22 cellular contexts compared by ENCODE assay signal in the genomic region with DNA sequence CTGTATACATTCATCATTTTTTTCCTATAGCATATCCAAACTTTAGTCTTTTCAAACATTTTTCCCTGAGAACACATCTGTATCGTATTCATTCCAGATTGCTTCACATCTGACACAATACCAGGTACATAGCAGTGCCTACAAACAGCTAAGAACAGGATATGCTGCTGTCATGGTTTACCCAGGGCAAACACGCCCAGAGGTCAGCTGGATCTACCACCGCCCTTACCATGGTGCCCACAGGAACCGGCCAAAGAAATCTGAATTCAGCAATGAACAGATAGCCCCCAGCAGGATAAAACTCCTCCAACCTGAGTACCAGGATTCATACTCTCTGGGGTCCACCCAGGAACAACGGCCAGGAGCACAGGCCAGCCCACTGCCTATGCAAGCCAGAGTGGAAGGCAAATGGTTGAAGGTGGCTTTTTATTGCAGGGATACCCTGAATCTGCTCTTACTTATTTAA. TPM values are rescaled to one million over a fixed set of nuclear protein-coding genes. Genes with fewer than 3 reads are reported as not detected.
DNase-seq lines count a peak whose midpoint lies in the region; ATAC-seq and TF ChIP-seq lines count a peak whose summit lies in the region.
"Had no signal": no experiment of that assay in that cellular context is flagged by ENCODE, and none has a peak within 500 bp of the region (broad histone marks: within the 10 kb centered on the region; RNA-seq: fewer than 3 reads in every experiment).

No MANE protein-coding gene starts in this region.

- TF ChIP-seq CTCF in left ventricle myocardium inferior (IDR thresholded peaks at IDR 0.05; ENCODE audit: borderline replicate concordance) (no peak), heart left ventricle (IDR thresholded peaks at IDR 0.05) (no peak), fibroblast of villous mesenchyme (IDR thresholded peaks at IDR 0.05; ENCODE audit: insufficient read depth, low read depth, low read length) (no peak), neural crest cell (conservative IDR thresholded peaks at IDR 0.05) (no peak), upper lobe of right lung (IDR thresholded peaks at IDR 0.05) (no peak), GM10248 (IDR thresholded peaks at IDR 0.05; ENCODE audit: control extremely low read depth, extremely low read depth, low read depth, missing control alignments) (no peak)

- POLR2A ChIA-PET in GM10248 (lab: Yijun Ruan, JAX): no interaction called here

- peak overlapping the region; percentile 54 for H3K4me3 Mint-ChIP-seq in neural crest cell
- H3K4me3 Mint-ChIP-seq: CD4-positive, CD25-positive, alpha-beta regulatory T cell had no signal

- peaks cover 2% of the 10 kb centered on the region for H3K36me3 Mint-ChIP-seq in neural crest cell (ENCODE audit: low read depth)
- H3K36me3 Mint-ChIP-seq: CD4-positive, CD25-positive, alpha-beta regulatory T cell had no signal

- peak; percentile 0 for DNase-seq in left ventricle myocardium inferior
- no peak for DNase-seq in heart left ventricle
- DNase-seq in fibroblast of villous mesenchyme (ENCODE audit: low read depth): peak; percentile 37
- DNase-seq in neural crest cell (ENCODE audit: low read depth, low spot score): no peak
- DNase-seq in upper lobe of right lung: peak; percentile 22
- DNase-seq in NCI-H526 treated with DMSO at 0.1 percent for 48 hours (lab: John Stamatoyannopoulos, UW): no peak
- DNase-seq in GM10248 (ENCODE audit: extremely low spot score): no peak
- DNase-seq: activated gamma-delta T cell treated with Interleukin-2 at 50 U/mL for 16 hours; CD4-positive, CD25-positive, alpha-beta regulatory T cell; effector memory CD4-positive, alpha-beta T cell; GOT3; hippocampal formation; MM.1S; NCI-H187; NCI-H2227 treated with DMSO at 0.1 percent for 48 hours; RPMI8226; stimulated activated CD4-positive, alpha-beta T cell treated with anti-CD3 and anti-CD28 coated beads, Interleukin-4, amount 100 ng/mL, for 4 hours had no signal

- TF ChIP-seq POLR2A in heart left ventricle (IDR thresholded peaks at IDR 0.05): no peak

- ATAC-seq in heart left ventricle (no peak), upper lobe of right lung (no peak), GM18502 (IDR thresholded peaks at IDR 0.05; ENCODE audit: poor library complexity, unreplicated experiment) (no peak)

- no peaks in the 10 kb centered on the region for H3K9me3 ChIP-seq in left ventricle myocardium inferior (replicated peaks)
- no peaks in the 10 kb centered on the region for H3K9me3 ChIP-seq in heart left ventricle
- no peaks in the 10 kb centered on the region for H3K9me3 ChIP-seq in upper lobe of right lung
- H3K9me3 ChIP-seq: ovary, thoracic aorta had no signal

- WGBS in heart left ventricle, 4 donors: 96 to 99% (median 98%) methylated on average over 5 of the region's 5 CpGs

- CTCF ChIA-PET in GM10248 (lab: Yijun Ruan, JAX): no interaction called here

- H3K4me1 ChIP-seq in left ventricle myocardium inferior: peaks cover 43% of the 10 kb centered on the region
- peaks cover 0 to 21% (median 8%) of the 10 kb centered on the region in 12 donors for H3K4me1 ChIP-seq in heart left ventricle
- peaks cover 32% of the 10 kb centered on the region for H3K4me1 ChIP-seq in upper lobe of right lung

- H3K27me3 ChIP-seq in left ventricle myocardium inferior (ENCODE audit: low read depth): no peaks in the 10 kb centered on the region
- H3K27me3 ChIP-seq in heart left ventricle: no peaks in the 10 kb centered on the region
- no peaks in the 10 kb centered on the region for H3K27me3 ChIP-seq in upper lobe of right lung
- H3K27me3 ChIP-seq: ovary had no signal

- intact Hi-C loops in left ventricle myocardium inferior (cut with micrococcal nuclease): loop anchor here (2.0 kb wide), 1 partner anchor 28 kb away; no protein-coding TSS in a partner anchor
- intact Hi-C loops in heart left ventricle (cut with DNase I): no loop called here
- intact Hi-C loops in upper lobe of right lung (cut with DNase I): no loop called here

- H3K4me3 ChIP-seq in left ventricle myocardium inferior (no peak overlapping the region), heart left ventricle (no peak overlapping the region), fibroblast of villous mesenchyme (ENCODE audit: low read depth, low read length) (peak overlapping the region; percentile 30), upper lobe of right lung (no peak overlapping the region)
- H3K4me3 ChIP-seq: ovary, skin epidermis, thoracic aorta had no signal

- no peaks in the 10 kb centered on the region for H3K9me3 Mint-ChIP-seq in neural crest cell
- H3K9me3 Mint-ChIP-seq: CD4-positive, CD25-positive, alpha-beta regulatory T cell had no signal

- H3K36me3 ChIP-seq in left ventricle myocardium inferior (no peaks in the 10 kb centered on the region), heart left ventricle (no peaks in the 10 kb centered on the region), upper lobe of right lung (no peaks in the 10 kb centered on the region)
- H3K36me3 ChIP-seq: ovary, thoracic aorta had no signal

- no peak overlapping the region for H3K27ac Mint-ChIP-seq in neural crest cell (ENCODE audit: unreplicated experiment)
- H3K27ac Mint-ChIP-seq: CD4-positive, CD25-positive, alpha-beta regulatory T cell had no signal

- peaks cover 51% of the 10 kb centered on the region for H3K4me1 Mint-ChIP-seq in neural crest cell
- H3K4me1 Mint-ChIP-seq: CD4-positive, CD25-positive, alpha-beta regulatory T cell had no signal

- H3K27me3 Mint-ChIP-seq in neural crest cell (ENCODE audit: low read depth): peaks cover 47% of the 10 kb centered on the region

- H3K27ac ChIP-seq in left ventricle myocardium inferior (replicated peaks) (no peak overlapping the region), heart left ventricle (no peak overlapping the region), upper lobe of right lung (no peak overlapping the region)
- H3K27ac ChIP-seq: ovary, thoracic aorta had no signal

RNA-seq across cellular contexts. Expression of a gene that starts 43.0 kb away (rescaled TPM):
- 40.6 TPM for total RNA-seq in left ventricle myocardium inferior
- 100 to 1,000 TPM in 1 of 9 donors, 10 to 100 TPM in 8; 29.6 to 116 (median 37.2) TPM for total RNA-seq in heart left ventricle
- polyA plus RNA-seq in heart left ventricle: 10 to 100 TPM; 10.1 to 12.9 TPM
- total RNA-seq in fibroblast of villous mesenchyme: 120 and 202 TPM in 2 replicates
- 25.0 and 26.4 TPM in 2 replicates for total RNA-seq in neural crest cell
- 168 TPM for total RNA-seq in upper lobe of right lung
- total RNA-seq: A673 had no signal
- polyA plus RNA-seq: CD4-positive, CD25-positive, alpha-beta regulatory T cell had no signal

Comparison
In these comparisons a context has a peak if more than half of its experiments do, and no peak if none do; other contexts are left out.
1. DNase-seq: peak in left ventricle myocardium inferior (single experiment), fibroblast of villous mesenchyme (single experiment) and upper lobe of right lung (single experiment); none in heart left ventricle (0 of 5), neural crest cell (single experiment), NCI-H526 treated with DMSO at 0.1 percent for 48 hours (single experiment) and GM10248 (single experiment).